17 cellular contexts compared by ENCODE assay signal in genomic region chr14:38616959-38617358, GRCh38.
DNase-seq lines count a peak whose midpoint lies in the region; ATAC-seq and TF ChIP-seq lines count a peak whose summit lies in the region.
"Had no signal": no experiment of that assay in that cellular context is flagged by ENCODE, and none has a peak within 500 bp of the region (broad histone marks: within the 10 kb centered on the region; RNA-seq: fewer than 3 reads in every experiment).

No MANE protein-coding gene starts in this region.

- in situ Hi-C loops in IMR-90 (cut with MboI; ENCODE audit: low sequenced_read_pairs) = no loop called here

- H3K36me3 Mint-ChIP-seq in glutamatergic neuron (ENCODE audit: unreplicated experiment) (no peaks in the 10 kb centered on the region), progenitor cell of endocrine pancreas (ENCODE audit: insufficient read depth) (no peaks in the 10 kb centered on the region)
- H3K36me3 Mint-ChIP-seq: naive thymus-derived CD4-positive, alpha-beta T cell had no signal

- no peak for TF ChIP-seq POLR2A in IMR-90 (IDR thresholded peaks at IDR 0.05; ENCODE audit: low read depth, low read length)
- TF ChIP-seq POLR2A in stomach (IDR thresholded peaks at IDR 0.05) = no peak

- H3K4me3 ChIP-seq in BE2C (ENCODE audit: low read depth, low read length) = no peak overlapping the region
- no peak overlapping the region for H3K4me3 ChIP-seq in IMR-90 (ENCODE audit: insufficient read depth, low read depth, low read length)
- H3K4me3 ChIP-seq in lung = no peak overlapping the region
- H3K4me3 ChIP-seq in stomach = no peak overlapping the region
- H3K4me3 ChIP-seq: BLaER1, heart right ventricle had no signal

- WGBS in IMR-90 (ENCODE audit: extremely low coverage in 2 of 2, insufficient read length in 1 of 2), 2 experiments = 83% methylated on average over 1 of the region's 4 CpGs; no CpG with 5 or more reads in 1 of the 2 experiments
- WGBS in lung, 2 donors = 62 to 75% methylated on average over 4 of the region's 4 CpGs
- 42 to 58% (median 49%) methylated on average over 3 to 4 of the region's 4 CpGs for WGBS in stomach, 5 donors

- H3K4me2 ChIP-seq in IMR-90 (ENCODE audit: low read depth, low read length) = no peak overlapping the region
- H3K4me2 ChIP-seq: BLaER1 had no signal

- no peak overlapping the region for H4K8ac ChIP-seq in IMR-90 (ENCODE audit: low read depth in 2 of 2, low read length in 2 of 2)

- POLR2A ChIA-PET in IMR-90 (lab: Charles Lee; ENCODE audit: unreplicated experiment) = no interaction called here

- H3K23ac ChIP-seq in IMR-90 (ENCODE audit: low read depth, low read length) = no peak overlapping the region

- no peak overlapping the region for H4K91ac ChIP-seq in IMR-90 (ENCODE audit: insufficient read depth, low read depth, low read length)

- H3K79me1 ChIP-seq in IMR-90 (ENCODE audit: low read depth in 1 of 2, low read length in 2 of 2) = no peaks in the 10 kb centered on the region

- H3K4ac ChIP-seq in IMR-90 (ENCODE audit: low read depth, low read length) = no peak overlapping the region

- peak overlapping the region; percentile 58 for H2AFZ ChIP-seq in IMR-90 (replicated peaks; ENCODE audit: low read length, poor library complexity)

- no peaks in the 10 kb centered on the region for H3K36me3 ChIP-seq in BE2C
- H3K36me3 ChIP-seq in IMR-90 (ENCODE audit: control insufficient read depth, insufficient read depth, low read length) = no peaks in the 10 kb centered on the region
- H3K36me3 ChIP-seq in lung (ENCODE audit: control insufficient read depth in 2 of 2, insufficient read depth in 2 of 2, low read length in 2 of 2) = no peaks in the 10 kb centered on the region
- no peaks in the 10 kb centered on the region for H3K36me3 ChIP-seq in stomach
- H3K36me3 ChIP-seq: BLaER1, heart right ventricle had no signal

- no peak overlapping the region for H2BK20ac ChIP-seq in IMR-90 (ENCODE audit: low read depth, low read length)

- no peak overlapping the region for H4K5ac ChIP-seq in IMR-90 (ENCODE audit: low read depth, low read length)

- dilution Hi-C loops in IMR-90 (cut with HindIII; ENCODE audit: low sequenced_read_pairs, unreplicated experiment) = no loop called here

- no TSS peak for BruUV-seq in IMR-90 (replicated peaks; lab: Mats Ljungman, UMichigan)

- H3K9me1 ChIP-seq in IMR-90 (ENCODE audit: insufficient read depth, low read length) = no peaks in the 10 kb centered on the region

- H3K27me3 ChIP-seq in BE2C = no peaks in the 10 kb centered on the region
- no peaks in the 10 kb centered on the region; the same call in 1 of the 2 replicates for H3K27me3 ChIP-seq in IMR-90 (ENCODE audit: control insufficient read depth, insufficient read depth, low read length)
- no peaks in the 10 kb centered on the region for H3K27me3 ChIP-seq in lung (ENCODE audit: control insufficient read depth, insufficient read depth)
- no peaks in the 10 kb centered on the region for H3K27me3 ChIP-seq in stomach
- H3K27me3 ChIP-seq: BLaER1, heart right ventricle had no signal

- H2BK120ac ChIP-seq in IMR-90 (ENCODE audit: low read depth, low read length) = no peak overlapping the region

- H4K20me1 ChIP-seq in IMR-90 (ENCODE audit: insufficient read depth, low read length) = no peaks in the 10 kb centered on the region
- H4K20me1 ChIP-seq: BLaER1 had no signal

- H3K4me3 Mint-ChIP-seq in glutamatergic neuron (ENCODE audit: unreplicated experiment) (no peak overlapping the region), progenitor cell of endocrine pancreas (ENCODE audit: low read depth) (no peak overlapping the region)
- H3K4me3 Mint-ChIP-seq: activated naive CD8-positive, alpha-beta T cell treated with anti-CD3 and anti-CD28 coated beads, Interleukin-2, amount 50 U/mL, for 24 hours; naive thymus-derived CD4-positive, alpha-beta T cell had no signal

- TF ChIP-seq EP300 in stomach (IDR thresholded peaks at IDR 0.05) = no peak

- H3K4me1 Mint-ChIP-seq in glutamatergic neuron (ENCODE audit: low read depth, unreplicated experiment) = no peaks in the 10 kb centered on the region
- H3K4me1 Mint-ChIP-seq in progenitor cell of endocrine pancreas (ENCODE audit: low read depth) = peaks cover 6% of the 10 kb centered on the region
- H3K4me1 Mint-ChIP-seq: activated naive CD8-positive, alpha-beta T cell treated with anti-CD3 and anti-CD28 coated beads, Interleukin-2, amount 50 U/mL, for 24 hours; naive thymus-derived CD4-positive, alpha-beta T cell had no signal

- H3K18ac ChIP-seq in IMR-90 (ENCODE audit: low read depth, low read length) = no peak overlapping the region

- H3K27ac ChIP-seq in IMR-90 (ENCODE audit: insufficient read depth, low read length) = no peak overlapping the region
- no peak overlapping the region for H3K27ac ChIP-seq in lung (ENCODE audit: low read depth in 1 of 2, low read length in 1 of 2)
- no peak overlapping the region for H3K27ac ChIP-seq in stomach
- H3K27ac ChIP-seq: BLaER1, heart right ventricle had no signal

- no peak overlapping the region for H2AK5ac ChIP-seq in IMR-90 (ENCODE audit: low read depth, low read length)

- ATAC-seq in IMR-90 (ENCODE audit: low read depth) = no peak
- ATAC-seq in lung (ENCODE audit: insufficient read depth, low FRiP score) = no peak
- ATAC-seq in HG03460 (IDR thresholded peaks at IDR 0.05; ENCODE audit: unreplicated experiment) = no peak
- ATAC-seq: activated naive CD8-positive, alpha-beta T cell treated with anti-CD3 and anti-CD28 coated beads, Interleukin-2, amount 50 U/mL, for 24 hours; heart right ventricle; naive thymus-derived CD4-positive, alpha-beta T cell had no signal

- intact Hi-C loops in IMR-90 (cut with micrococcal nuclease) = no loop called here
- intact Hi-C loops in stomach (cut with DNase I; ENCODE audit: low total_unique reads) = no loop called here

- H2BK15ac ChIP-seq in IMR-90 (ENCODE audit: low read depth, low read length) = no peak overlapping the region

- no peak overlapping the region for H3K56ac ChIP-seq in IMR-90 (ENCODE audit: extremely low read depth, insufficient read depth, low read length)

- H3K9ac ChIP-seq in IMR-90 (ENCODE audit: low read depth, low read length) = no peak overlapping the region
- H3K9ac ChIP-seq: BLaER1 had no signal

- 0 out of 2 replicates have a peak, but pooled peaks cover 2% of the 10 kb centered on the region for H3K9me3 ChIP-seq in BE2C
- H3K9me3 ChIP-seq in IMR-90 (ENCODE audit: control insufficient read depth, insufficient read depth, low read length) = no peaks in the 10 kb centered on the region
- H3K9me3 ChIP-seq in lung (ENCODE audit: control insufficient read depth in 2 of 2, insufficient read depth in 1 of 2, low read length in 1 of 2) = peaks cover 0 to 3% of the 10 kb centered on the region in 2 donors
- peaks cover 0 to 4% (median 1%) of the 10 kb centered on the region in 4 donors for H3K9me3 ChIP-seq in stomach

- H3K27me3 Mint-ChIP-seq in glutamatergic neuron (ENCODE audit: unreplicated experiment) (no peaks in the 10 kb centered on the region), progenitor cell of endocrine pancreas (peaks cover 19% of the 10 kb centered on the region)
- H3K27me3 Mint-ChIP-seq: activated naive CD8-positive, alpha-beta T cell treated with anti-CD3 and anti-CD28 coated beads, Interleukin-2, amount 50 U/mL, for 24 hours had no signal

- no peak overlapping the region for H3K14ac ChIP-seq in IMR-90 (replicated peaks; ENCODE audit: low read depth, low read length)

- H2BK5ac ChIP-seq in IMR-90 (ENCODE audit: low read depth, low read length, poor library complexity, severe bottlenecking) = no peak overlapping the region

- H3K4me1 ChIP-seq in BE2C (no peaks in the 10 kb centered on the region; the same call in 1 of the 2 replicates), IMR-90 (ENCODE audit: control insufficient read depth, insufficient read depth, low read length) (no peaks in the 10 kb centered on the region), lung (ENCODE audit: control insufficient read depth in 2 of 2, insufficient read depth in 2 of 2, low read length in 2 of 2) (no peaks in the 10 kb centered on the region), stomach (no peaks in the 10 kb centered on the region)
- H3K4me1 ChIP-seq: BLaER1, heart right ventricle had no signal

- CTCF ChIA-PET in IMR-90 (lab: Yijun Ruan, JAX) = no interaction called here

- TF ChIP-seq RAD21 in IMR-90 (IDR thresholded peaks at IDR 0.05; ENCODE audit: low read length) = no peak

- H2AK9ac ChIP-seq in IMR-90 (replicated peaks; ENCODE audit: low read depth, low read length, poor library complexity) = no peak overlapping the region

- TF ChIP-seq CTCF in BE2C (IDR thresholded peaks at IDR 0.05; ENCODE audit: low read depth, low read length) = no peak
- TF ChIP-seq CTCF in IMR-90 (conservative IDR thresholded peaks at IDR 0.05; ENCODE audit: low read depth, low read length) = no peak
- TF ChIP-seq CTCF in lung (IDR thresholded peaks at IDR 0.05; ENCODE audit: control extremely low read depth, extremely low read depth) = no peak
- TF ChIP-seq CTCF in stomach (IDR thresholded peaks at IDR 0.05) = no peak
- TF ChIP-seq CTCF in glutamatergic neuron (IDR thresholded peaks at IDR 0.05; ENCODE audit: partially characterized antibody, unreplicated experiment) = no peak
- TF ChIP-seq CTCF in progenitor cell of endocrine pancreas (IDR thresholded peaks at IDR 0.05; ENCODE audit: unreplicated experiment) = no peak

- H3K27ac Mint-ChIP-seq in glutamatergic neuron (ENCODE audit: unreplicated experiment) = no peak overlapping the region
- no peak overlapping the region for H3K27ac Mint-ChIP-seq in progenitor cell of endocrine pancreas
- H3K27ac Mint-ChIP-seq: activated naive CD8-positive, alpha-beta T cell treated with anti-CD3 and anti-CD28 coated beads, Interleukin-2, amount 50 U/mL, for 24 hours; naive thymus-derived CD4-positive, alpha-beta T cell had no signal

- DNase-seq in BE2C (peak; percentile 64), IMR-90 (peak; percentile 7), NCI-H524 treated with DMSO at 0.1 percent for 48 hours (lab: John Stamatoyannopoulos, UW) (peak; percentile 91), lung (ENCODE audit: low spot score) (peak; percentile 36), stomach (no peak), glutamatergic neuron (no peak), progenitor cell of endocrine pancreas (ENCODE audit: low spot score, unreplicated experiment) (no peak)
- DNase-seq: activated naive CD8-positive, alpha-beta T cell treated with anti-CD3 and anti-CD28 coated beads, Interleukin-2, amount 50 U/mL, for 24 hours; activated T-cell treated with anti-CD3 and anti-CD28 coated beads for 4 hours; cerebellar nuclear complex; heart right ventricle; naive thymus-derived CD4-positive, alpha-beta T cell; NCI-H1694; retina; stimulated activated CD8-positive, alpha-beta memory T cell treated with anti-CD3 and anti-CD28 coated beads, Interleukin-4, amount 100 ng/mL, for 48 hours had no signal

- H3K9me3 Mint-ChIP-seq in glutamatergic neuron (ENCODE audit: unreplicated experiment) (peaks cover 3% of the 10 kb centered on the region), progenitor cell of endocrine pancreas (ENCODE audit: low read depth) (peaks cover 12% of the 10 kb centered on the region)
- H3K9me3 Mint-ChIP-seq: activated naive CD8-positive, alpha-beta T cell treated with anti-CD3 and anti-CD28 coated beads, Interleukin-2, amount 50 U/mL, for 24 hours had no signal

TF ChIP-seq in IMR-90, 13 proteins besides CTCF, POLR2A, EP300 and RAD21 (continues in another document):
- TF ChIP-seq MAFK (IDR thresholded peaks at IDR 0.05; ENCODE audit: low read depth, low read length) (no peak), FOS (IDR thresholded peaks at IDR 0.05; ENCODE audit: low read depth, low read length) (no peak), BHLHE40 (IDR thresholded peaks at IDR 0.05; ENCODE audit: low read depth, low read length) (no peak)

Comparison
In these comparisons a context has a peak if more than half of its experiments do, and no peak if none do; other contexts are left out.
1. DNase-seq: peak in BE2C (single experiment), IMR-90 (single experiment), NCI-H524 treated with DMSO at 0.1 percent for 48 hours (single experiment) and lung (single experiment); none in stomach (single experiment), glutamatergic neuron (single experiment) and progenitor cell of endocrine pancreas (single experiment).